ENCODE assay signal across 12 cellular contexts in the genomic region with DNA sequence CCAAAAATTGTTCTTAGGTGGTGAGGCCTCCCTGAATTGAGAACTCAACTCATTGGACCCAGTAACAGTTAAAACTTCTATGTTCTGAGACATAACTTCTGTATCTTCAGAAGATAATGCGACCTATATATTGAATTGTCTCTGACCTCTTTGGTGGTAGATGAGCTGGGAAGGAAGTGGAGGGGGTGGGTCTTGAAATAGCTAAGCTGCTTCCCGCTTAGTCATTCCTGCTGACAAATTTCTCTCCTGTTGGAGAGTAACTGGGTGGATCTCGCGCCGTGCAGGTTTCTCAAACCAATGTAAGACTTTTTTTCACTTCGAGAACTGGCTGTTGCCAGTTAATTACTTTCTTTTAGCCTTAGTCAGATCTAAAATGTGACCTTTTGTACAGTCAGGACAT.
A peak's percentile ranks its signal among the peaks of the same experiment; 100 is the strongest.
DNase-seq lines count a peak whose midpoint lies in the region; ATAC-seq and TF ChIP-seq lines count a peak whose summit lies in the region.
"Had no signal": no experiment of that assay in that cellular context is flagged by ENCODE, and none has a peak within 500 bp of the region (broad histone marks: within the 10 kb centered on the region; RNA-seq: fewer than 3 reads in every experiment).

No MANE protein-coding gene starts in this region.

- H3K27ac ChIP-seq in epithelial cell of prostate (peak overlapping the region; percentile 48), coronary artery (no peak overlapping the region), WERI-Rb-1 (no peak overlapping the region)
- H3K27ac ChIP-seq: C4-2B, colonic mucosa had no signal

- peaks cover 15 to 26% of the 10 kb centered on the region in 2 donors for H3K36me3 Mint-ChIP-seq in activated naive CD4-positive, alpha-beta T cell treated with anti-CD3 and anti-CD28 coated beads, Interleukin-2, amount 50 U/mL, for 72 hours

- no peaks in the 10 kb centered on the region for H3K27me3 ChIP-seq in WERI-Rb-1 (ENCODE audit: insufficient read depth, low read depth, severe bottlenecking)
- H3K27me3 ChIP-seq: colonic mucosa had no signal

- no peaks in the 10 kb centered on the region for H3K9me3 ChIP-seq in WERI-Rb-1 (ENCODE audit: severe bottlenecking)
- H3K9me3 ChIP-seq: colonic mucosa had no signal

- peak overlapping the region in 1 of 2 donors; percentile 29 for H3K27ac Mint-ChIP-seq in activated naive CD4-positive, alpha-beta T cell treated with anti-CD3 and anti-CD28 coated beads, Interleukin-2, amount 50 U/mL, for 72 hours

- ATAC-seq in activated naive CD4-positive, alpha-beta T cell treated with anti-CD3 and anti-CD28 coated beads, Interleukin-2, amount 50 U/mL, for 72 hours, result peak; percentile 51 to 55

- peaks cover 0 to 4% of the 10 kb centered on the region in 2 donors for H3K9me3 Mint-ChIP-seq in activated naive CD4-positive, alpha-beta T cell treated with anti-CD3 and anti-CD28 coated beads, Interleukin-2, amount 50 U/mL, for 72 hours

- no peak for DNase-seq in activated naive CD4-positive, alpha-beta T cell treated with anti-CD3 and anti-CD28 coated beads, Interleukin-2, amount 50 U/mL, for 72 hours (ENCODE audit: low spot score in 2 of 2)
- DNase-seq in activated naive CD4-positive, alpha-beta T cell treated with anti-CD3 and anti-CD28 coated beads, Interleukin-2, amount 50 U/mL, for 16 hours, result no peak
- peak; percentile 95 for DNase-seq in OCI-M1 (lab: John Stamatoyannopoulos, UW)
- DNase-seq in epithelial cell of prostate (ENCODE audit: low read depth, low spot score), result peak; percentile 40
- peak; percentile 40 for DNase-seq in putamen (ENCODE audit: low spot score)
- DNase-seq in coronary artery (ENCODE audit: low spot score), result no peak
- DNase-seq in NCI-H128 (lab: John Stamatoyannopoulos, UW; ENCODE audit: unreplicated experiment), result no peak
- no peak for DNase-seq in WERI-Rb-1
- DNase-seq: activated CD4-positive, alpha-beta T cell treated with anti-CD3 and anti-CD28 coated beads for 4 hours; colonic mucosa; NCI-H524 had no signal

- TF ChIP-seq CTCF in coronary artery (IDR thresholded peaks at IDR 0.05), result no peak
- TF ChIP-seq CTCF in WERI-Rb-1 (IDR thresholded peaks at IDR 0.05; ENCODE audit: low read depth, low read length), result no peak

- H3K36me3 ChIP-seq in WERI-Rb-1, result no peaks in the 10 kb centered on the region; the same call in 1 of the 2 replicates
- H3K36me3 ChIP-seq: colonic mucosa had no signal

- H3K4me3 ChIP-seq in coronary artery (no peak overlapping the region), WERI-Rb-1 (ENCODE audit: low read depth, low read length) (no peak overlapping the region)
- H3K4me3 ChIP-seq: colonic mucosa had no signal

Comparison
In these comparisons a context has a peak if more than half of its experiments do, and no peak if none do; other contexts are left out.
1. DNase-seq: peak in OCI-M1 (single experiment), epithelial cell of prostate (single experiment) and putamen (single experiment); none in activated naive CD4-positive, alpha-beta T cell treated with anti-CD3 and anti-CD28 coated beads, Interleukin-2, amount 50 U/mL, for 72 hours (0 of 2), activated naive CD4-positive, alpha-beta T cell treated with anti-CD3 and anti-CD28 coated beads, Interleukin-2, amount 50 U/mL, for 16 hours (single experiment), coronary artery (single experiment), NCI-H128 (single experiment) and WERI-Rb-1 (single experiment).